Comparison of ENCODE assay signal across 8 cellular contexts in the genomic region with DNA sequence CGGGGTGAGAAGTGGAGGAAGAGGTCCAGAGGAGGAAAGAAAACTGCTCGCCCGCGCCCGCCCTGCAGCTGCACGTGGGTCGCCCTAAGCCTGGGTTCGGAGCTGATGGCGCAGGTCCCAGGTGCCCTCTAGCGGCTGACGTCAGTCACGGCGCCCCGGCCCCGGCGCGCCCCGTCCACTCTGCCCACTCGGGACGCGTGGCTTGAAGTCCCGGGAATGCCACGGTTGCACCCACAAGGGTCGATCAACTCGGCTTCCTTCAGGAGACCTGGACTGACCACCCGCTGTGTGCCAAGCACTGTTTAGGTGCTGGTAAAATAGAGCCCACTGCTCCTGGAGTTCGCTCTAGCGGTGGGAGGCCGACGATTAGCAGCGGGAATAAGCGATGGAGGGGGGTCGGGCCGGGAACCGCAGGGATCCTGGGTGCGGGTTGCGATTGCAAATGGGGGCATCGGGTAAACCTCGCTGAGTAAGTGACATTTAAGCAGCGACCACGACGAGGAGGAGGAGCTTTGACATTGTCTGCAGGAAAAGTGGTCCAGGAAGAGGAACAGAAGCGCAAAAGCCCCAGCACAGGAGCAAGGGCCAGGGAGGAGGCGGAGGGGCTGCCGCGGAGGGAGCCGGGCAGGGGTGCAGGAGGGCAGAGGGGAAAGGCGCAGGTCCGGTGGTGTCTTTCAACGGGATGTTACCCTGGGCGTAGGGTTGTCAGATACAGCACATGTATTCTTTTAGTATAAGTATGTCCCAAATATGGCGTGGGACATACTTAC. TPM values are rescaled to one million over a fixed set of nuclear protein-coding genes. Genes with fewer than 3 reads are reported as not detected.
DNase-seq lines count a peak whose midpoint lies in the region; ATAC-seq and TF ChIP-seq lines count a peak whose summit lies in the region.

No MANE protein-coding gene starts in this region.

- H3K36me3 ChIP-seq in lung (ENCODE audit: control insufficient read depth in 2 of 2, insufficient read depth in 2 of 2, low read length in 2 of 2): no peaks in the 10 kb centered on the region

- TF ChIP-seq CTCF in AG09309 (IDR thresholded peaks at IDR 0.05; ENCODE audit: control insufficient read depth, insufficient read depth, low read depth, low read length, missing control alignments) (peak; percentile 95), lung (IDR thresholded peaks at IDR 0.05; ENCODE audit: control extremely low read depth, extremely low read depth) (peak; percentile 93)

- peaks cover 0 to 2% of the 10 kb centered on the region in 2 donors for H3K4me1 ChIP-seq in lung (ENCODE audit: control insufficient read depth in 2 of 2, insufficient read depth in 2 of 2, low read length in 2 of 2)

- no peaks in the 10 kb centered on the region for H3K27me3 ChIP-seq in lung (ENCODE audit: control insufficient read depth, insufficient read depth)

- H3K27ac ChIP-seq in lung (ENCODE audit: low read depth in 1 of 2, low read length in 1 of 2): no peak overlapping the region

- H3K4me3 ChIP-seq in AG09309 (ENCODE audit: control insufficient read depth, low read depth, low read length): peak overlapping the region; percentile 50
- peak overlapping the region; percentile 0 for H3K4me3 ChIP-seq in lung

- no peaks in the 10 kb centered on the region for H3K9me3 ChIP-seq in lung (ENCODE audit: control insufficient read depth in 2 of 2, insufficient read depth in 1 of 2, low read length in 1 of 2)

- WGBS in lung, 2 donors: 4 to 5% methylated on average over 51 to 52 of the region's 52 CpGs

- ATAC-seq in GM18867 (IDR thresholded peaks at IDR 0.05; ENCODE audit: unreplicated experiment) (peak; percentile 62), HG03159 (IDR thresholded peaks at IDR 0.05; ENCODE audit: unreplicated experiment) (peak; percentile 54), lung (ENCODE audit: insufficient read depth, low FRiP score) (peak; percentile 75)

- DNase-seq in AG09309 (ENCODE audit: low read depth) (no peak), NCI-H510A (lab: John Stamatoyannopoulos, UW) (peak; percentile 58), ecto neural progenitor cell (ENCODE audit: low spot score) (peak; percentile 90), lung (ENCODE audit: low spot score) (peak; percentile 83)
- peak; percentile 66 to 70 for DNase-seq in activated CD4-positive, alpha-beta T cell treated with anti-CD3 and anti-CD28 coated beads, Interleukin-2, amount 50 U/mL, for 24 hours (ENCODE audit: low read depth in 1 of 2, low spot score in 1 of 2)
- DNase-seq in stimulated activated CD4-positive, alpha-beta T cell treated with anti-CD3 and anti-CD28 coated beads, Interleukin-4, amount 100 ng/mL, for 48 hours (ENCODE audit: low read depth in 2 of 2): peak; percentile 72 to 75

RNA-seq across cellular contexts. Expression of a gene that starts 5.1 kb away (rescaled TPM):
- total RNA-seq in lung: 10 to 100 TPM; 12.5 to 14.2 TPM
- polyA plus RNA-seq in lung: 1 to 10 TPM; 6.1 to 8.1 TPM

RNA-seq across cellular contexts. Expression of a gene that starts 9.5 kb away (rescaled TPM):
- total RNA-seq in lung: 10 to 100 TPM; 35.2 to 35.4 TPM
- 10 to 100 TPM; 11.1 to 15.5 TPM for polyA plus RNA-seq in lung

RNA-seq across cellular contexts. Expression of a gene that starts 48.3 kb away (rescaled TPM):
- 10 to 100 TPM; 31.0 to 31.9 TPM for total RNA-seq in lung
- polyA plus RNA-seq in lung: 10 to 100 TPM; 36.8 to 71.9 TPM

RNA-seq across cellular contexts. Expression of a gene that starts 48.3 kb away (rescaled TPM):
- 10 to 100 TPM; 24.4 to 30.3 TPM for total RNA-seq in lung
- polyA plus RNA-seq in lung: 10 to 100 TPM in 1 of 2 donors, 1 to 10 TPM in 1; 5.6 to 14.5 TPM
